8 cellular contexts compared by ENCODE assay signal in the genomic region with DNA sequence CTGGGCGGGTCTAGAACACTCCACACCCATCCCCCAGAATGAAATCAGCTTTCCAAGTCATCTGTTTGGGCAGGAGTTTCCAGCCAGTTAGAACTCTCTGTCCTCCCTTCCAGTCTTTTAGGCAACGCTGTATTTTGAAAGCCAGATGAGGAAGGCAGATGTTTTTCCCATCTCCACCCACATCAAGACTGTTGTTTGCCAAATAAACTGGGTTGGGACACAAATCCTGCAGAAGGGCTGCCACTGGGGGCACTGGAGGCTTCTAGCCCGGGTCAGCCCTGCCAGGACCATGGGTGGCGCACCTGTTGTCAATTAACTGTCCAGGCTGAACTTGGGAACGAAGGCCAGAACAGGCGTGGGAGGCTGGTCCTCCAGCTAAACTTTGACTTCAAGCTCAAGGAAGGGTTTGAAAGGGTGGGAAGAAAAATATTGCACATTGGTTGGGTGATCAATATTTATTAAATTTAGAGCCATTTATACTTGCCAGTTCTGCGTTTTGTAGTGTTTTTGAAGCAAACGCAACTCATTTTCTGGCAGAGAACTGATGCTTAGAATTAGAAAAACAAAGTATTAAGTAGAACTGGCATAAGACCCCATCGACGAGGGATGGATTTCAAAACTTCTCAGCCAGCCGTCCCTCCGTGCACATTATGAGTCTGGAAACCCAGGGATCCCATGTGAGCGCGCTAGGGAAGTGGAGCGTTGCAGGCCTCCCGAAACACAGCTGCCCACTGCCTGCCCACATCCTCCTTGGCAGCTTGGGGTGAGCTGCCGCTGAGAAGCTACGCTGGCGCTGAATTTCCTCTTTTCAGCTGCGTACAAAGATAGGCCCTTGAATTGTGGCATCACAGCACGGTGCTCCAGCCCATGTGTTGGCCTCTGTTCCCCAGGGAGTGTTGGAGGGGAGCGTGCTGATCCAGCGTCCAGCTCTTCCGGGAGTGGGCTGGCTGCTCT.
DNase-seq lines count a peak whose midpoint lies in the region; ATAC-seq, FAIRE-seq and TF ChIP-seq lines count a peak whose summit lies in the region.

No MANE protein-coding gene starts in this region.

- no peak overlapping the region for H3K27ac Mint-ChIP-seq in stimulated activated effector memory CD8-positive, alpha-beta T cell treated with anti-CD3 and anti-CD28 coated beads, Interleukin-12 subunit alpha, Interleukin-12 subunit beta, amount 100 ng/mL, for 72 hours
- H3K27ac Mint-ChIP-seq in activated T-helper 17 cell treated with anti-CD3 and anti-CD28 coated beads, Interleukin-2, amount 50 U/mL, for 72 hours = no peak overlapping the region

- FAIRE-seq in GM12891 (lab: Jason Lieb, UNC) = peak; percentile 90

- no peak for DNase-seq in GM12891 (ENCODE audit: insufficient read length, low spot score)
- peak; percentile 6 for DNase-seq in SK-MEL-5 (ENCODE audit: low read depth, low spot score)
- DNase-seq in Right ventricle myocardium inferior (ENCODE audit: missing footprints) = peak; percentile 91
- DNase-seq in stimulated activated effector memory CD8-positive, alpha-beta T cell treated with anti-CD3 and anti-CD28 coated beads, Interleukin-12 subunit alpha, Interleukin-12 subunit beta, amount 100 ng/mL, for 72 hours (ENCODE audit: low spot score in 2 of 2) = no peak
- DNase-seq in HuH-7 (ENCODE audit: low spot score) = no peak
- DNase-seq in DMS53 (lab: John Stamatoyannopoulos, UW) = no peak

- H3K9me3 Mint-ChIP-seq in stimulated activated effector memory CD8-positive, alpha-beta T cell treated with anti-CD3 and anti-CD28 coated beads, Interleukin-12 subunit alpha, Interleukin-12 subunit beta, amount 100 ng/mL, for 72 hours = no peaks in the 10 kb centered on the region
- H3K9me3 Mint-ChIP-seq in activated T-helper 17 cell treated with anti-CD3 and anti-CD28 coated beads, Interleukin-2, amount 50 U/mL, for 72 hours = no peaks in the 10 kb centered on the region

- in situ Hi-C loops in SK-MEL-5 (cut with HindIII; ENCODE audit: low pct_unique_long_range_greater_than_20kb, low sequenced_read_pairs) = no loop called here

- no peaks in the 10 kb centered on the region for H3K36me3 Mint-ChIP-seq in stimulated activated effector memory CD8-positive, alpha-beta T cell treated with anti-CD3 and anti-CD28 coated beads, Interleukin-12 subunit alpha, Interleukin-12 subunit beta, amount 100 ng/mL, for 72 hours
- H3K36me3 Mint-ChIP-seq in activated T-helper 17 cell treated with anti-CD3 and anti-CD28 coated beads, Interleukin-2, amount 50 U/mL, for 72 hours (ENCODE audit: low read depth) = no peaks in the 10 kb centered on the region

- H3K27me3 Mint-ChIP-seq in activated T-helper 17 cell treated with anti-CD3 and anti-CD28 coated beads, Interleukin-2, amount 50 U/mL, for 72 hours = peaks cover 11% of the 10 kb centered on the region

- peak; percentile 29 for ATAC-seq in HG02623 (IDR thresholded peaks at IDR 0.05; ENCODE audit: unreplicated experiment)
- ATAC-seq in Right ventricle myocardium inferior = peak; percentile 85
- peak; percentile 45 for ATAC-seq in stimulated activated effector memory CD8-positive, alpha-beta T cell treated with anti-CD3 and anti-CD28 coated beads, Interleukin-12 subunit alpha, Interleukin-12 subunit beta, amount 100 ng/mL, for 72 hours
- ATAC-seq in activated T-helper 17 cell treated with anti-CD3 and anti-CD28 coated beads, Interleukin-2, amount 50 U/mL, for 72 hours (replicated peaks) = no peak

- intact Hi-C loops in Right ventricle myocardium inferior (cut with DNase I) = loop anchor here (1.0 to 5.0 kb wide), 4 partner anchors 53 to 295 kb away; no protein-coding TSS in a partner anchor

- no peak overlapping the region for H3K4me3 Mint-ChIP-seq in stimulated activated effector memory CD8-positive, alpha-beta T cell treated with anti-CD3 and anti-CD28 coated beads, Interleukin-12 subunit alpha, Interleukin-12 subunit beta, amount 100 ng/mL, for 72 hours
- no peak overlapping the region for H3K4me3 Mint-ChIP-seq in activated T-helper 17 cell treated with anti-CD3 and anti-CD28 coated beads, Interleukin-2, amount 50 U/mL, for 72 hours

- TF ChIP-seq POLR2A in GM12891 (IDR thresholded peaks at IDR 0.05; ENCODE audit: low read depth, low read length) = no peak

- peaks cover 25% of the 10 kb centered on the region for H3K4me1 Mint-ChIP-seq in stimulated activated effector memory CD8-positive, alpha-beta T cell treated with anti-CD3 and anti-CD28 coated beads, Interleukin-12 subunit alpha, Interleukin-12 subunit beta, amount 100 ng/mL, for 72 hours
- no peaks in the 10 kb centered on the region for H3K4me1 Mint-ChIP-seq in activated T-helper 17 cell treated with anti-CD3 and anti-CD28 coated beads, Interleukin-2, amount 50 U/mL, for 72 hours

TF ChIP-seq in GM12891, 5 proteins besides CTCF, POLR2A, EP300 and RAD21:
- TF ChIP-seq POLR2AphosphoS5 (IDR thresholded peaks at IDR 0.05; ENCODE audit: low read depth, low read length) = no peak
- TF ChIP-seq SPI1 (IDR thresholded peaks at IDR 0.05; ENCODE audit: low read depth, low read length) = peak; percentile 53
- TF ChIP-seq POU2F2 (IDR thresholded peaks at IDR 0.05; ENCODE audit: low read depth, low read length) = no peak
- no peak for TF ChIP-seq PAX5 (IDR thresholded peaks at IDR 0.05; ENCODE audit: insufficient read depth, low read length, severe bottlenecking)
- no peak for TF ChIP-seq TAF1 (IDR thresholded peaks at IDR 0.05; ENCODE audit: low read depth, low read length)

Comparison
In these comparisons a context has a peak if more than half of its experiments do, and no peak if none do; other contexts are left out.
1. DNase-seq: peak in SK-MEL-5 (single experiment) and Right ventricle myocardium inferior (single experiment); none in GM12891 (single experiment), stimulated activated effector memory CD8-positive, alpha-beta T cell treated with anti-CD3 and anti-CD28 coated beads, Interleukin-12 subunit alpha, Interleukin-12 subunit beta, amount 100 ng/mL, for 72 hours (0 of 2), HuH-7 (single experiment) and DMS53 (single experiment).